In genomic region chr6:131844243-131844841, GRCh38 we compare ENCODE assay signal across 1 cellular context.
TF ChIP-seq lines count a peak whose summit lies in the region.

No MANE protein-coding gene starts in this region.

TF ChIP-seq in HepG2, 621 proteins besides CTCF, POLR2A, EP300 and RAD21 (continued from another document and continues in another):
- TF ChIP-seq ZNF337 (CRISPR knock-in tag; IDR thresholded peaks at IDR 0.05; ENCODE audit: borderline replicate concordance, low read depth), result no peak
- no peak for TF ChIP-seq ZFAT (CRISPR knock-in tag; conservative IDR thresholded peaks at IDR 0.05)
- TF ChIP-seq, protein P1, sequence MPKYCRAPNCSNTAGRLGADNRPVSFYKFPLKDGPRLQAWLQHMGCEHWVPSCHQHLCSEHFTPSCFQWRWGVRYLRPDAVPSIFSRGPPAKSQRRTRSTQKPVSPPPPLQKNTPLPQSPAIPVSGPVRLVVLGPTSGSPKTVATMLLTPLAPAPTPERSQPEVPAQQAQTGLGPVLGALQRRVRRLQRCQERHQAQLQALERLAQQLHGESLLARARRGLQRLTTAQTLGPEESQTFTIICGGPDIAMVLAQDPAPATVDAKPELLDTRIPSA (CRISPR knock-in tag; IDR thresholded peaks at IDR 0.05; ENCODE audit: borderline replicate concordance), result no peak
- TF ChIP-seq, protein P2, sequence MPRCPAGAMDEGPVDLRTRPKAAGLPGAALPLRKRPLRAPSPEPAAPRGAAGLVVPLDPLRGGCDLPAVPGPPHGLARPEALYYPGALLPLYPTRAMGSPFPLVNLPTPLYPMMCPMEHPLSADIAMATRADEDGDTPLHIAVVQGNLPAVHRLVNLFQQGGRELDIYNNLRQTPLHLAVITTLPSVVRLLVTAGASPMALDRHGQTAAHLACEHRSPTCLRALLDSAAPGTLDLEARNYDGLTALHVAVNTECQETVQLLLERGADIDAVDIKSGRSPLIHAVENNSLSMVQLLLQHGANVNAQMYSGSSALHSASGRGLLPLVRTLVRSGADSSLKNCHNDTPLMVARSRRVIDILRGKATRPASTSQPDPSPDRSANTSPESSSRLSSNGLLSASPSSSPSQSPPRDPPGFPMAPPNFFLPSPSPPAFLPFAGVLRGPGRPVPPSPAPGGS (CRISPR knock-in tag; IDR thresholded peaks at IDR 0.05), result 0 out of 2 replicates have a peak, but pooled peaks have one; percentile 22
- TF ChIP-seq MED1 (CRISPR knock-in tag; IDR thresholded peaks at IDR 0.05), result peak; percentile 94
- no peak for TF ChIP-seq JUND (CRISPR knock-in tag; IDR thresholded peaks at IDR 0.05)
- no peak for TF ChIP-seq CENPX (CRISPR knock-in tag; IDR thresholded peaks at IDR 0.05)
- TF ChIP-seq AKAP8 (CRISPR knock-in tag; IDR thresholded peaks at IDR 0.05), result no peak
- TF ChIP-seq, protein P3, sequence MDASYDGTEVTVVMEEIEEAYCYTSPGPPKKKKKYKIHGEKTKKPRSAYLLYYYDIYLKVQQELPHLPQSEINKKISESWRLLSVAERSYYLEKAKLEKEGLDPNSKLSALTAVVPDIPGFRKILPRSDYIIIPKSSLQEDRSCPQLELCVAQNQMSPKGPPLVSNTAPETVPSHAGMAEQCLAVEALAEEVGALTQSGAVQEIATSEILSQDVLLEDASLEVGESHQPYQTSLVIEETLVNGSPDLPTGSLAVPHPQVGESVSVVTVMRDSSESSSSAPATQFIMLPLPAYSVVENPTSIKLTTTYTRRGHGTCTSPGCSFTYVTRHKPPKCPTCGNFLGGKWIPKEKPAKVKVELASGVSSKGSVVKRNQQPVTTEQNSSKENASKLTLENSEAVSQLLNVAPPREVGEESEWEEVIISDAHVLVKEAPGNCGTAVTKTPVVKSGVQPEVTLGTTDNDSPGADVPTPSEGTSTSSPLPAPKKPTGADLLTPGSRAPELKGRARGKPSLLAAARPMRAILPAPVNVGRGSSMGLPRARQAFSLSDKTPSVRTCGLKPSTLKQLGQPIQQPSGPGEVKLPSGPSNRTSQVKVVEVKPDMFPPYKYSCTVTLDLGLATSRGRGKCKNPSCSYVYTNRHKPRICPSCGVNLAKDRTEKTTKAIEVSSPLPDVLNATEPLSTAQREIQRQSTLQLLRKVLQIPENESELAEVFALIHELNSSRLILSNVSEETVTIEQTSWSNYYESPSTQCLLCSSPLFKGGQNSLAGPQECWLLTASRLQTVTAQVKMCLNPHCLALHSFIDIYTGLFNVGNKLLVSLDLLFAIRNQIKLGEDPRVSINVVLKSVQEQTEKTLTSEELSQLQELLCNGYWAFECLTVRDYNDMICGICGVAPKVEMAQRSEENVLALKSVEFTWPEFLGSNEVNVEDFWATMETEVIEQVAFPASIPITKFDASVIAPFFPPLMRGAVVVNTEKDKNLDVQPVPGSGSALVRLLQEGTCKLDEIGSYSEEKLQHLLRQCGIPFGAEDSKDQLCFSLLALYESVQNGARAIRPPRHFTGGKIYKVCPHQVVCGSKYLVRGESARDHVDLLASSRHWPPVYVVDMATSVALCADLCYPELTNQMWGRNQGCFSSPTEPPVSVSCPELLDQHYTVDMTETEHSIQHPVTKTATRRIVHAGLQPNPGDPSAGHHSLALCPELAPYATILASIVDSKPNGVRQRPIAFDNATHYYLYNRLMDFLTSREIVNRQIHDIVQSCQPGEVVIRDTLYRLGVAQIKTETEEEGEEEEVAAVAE (CRISPR knock-in tag; IDR thresholded peaks at IDR 0.05; ENCODE audit: borderline replicate concordance), result peak; percentile 91
- TF ChIP-seq ATAD3A (CRISPR knock-in tag; IDR thresholded peaks at IDR 0.05), result no peak
- TF ChIP-seq, protein P4, sequence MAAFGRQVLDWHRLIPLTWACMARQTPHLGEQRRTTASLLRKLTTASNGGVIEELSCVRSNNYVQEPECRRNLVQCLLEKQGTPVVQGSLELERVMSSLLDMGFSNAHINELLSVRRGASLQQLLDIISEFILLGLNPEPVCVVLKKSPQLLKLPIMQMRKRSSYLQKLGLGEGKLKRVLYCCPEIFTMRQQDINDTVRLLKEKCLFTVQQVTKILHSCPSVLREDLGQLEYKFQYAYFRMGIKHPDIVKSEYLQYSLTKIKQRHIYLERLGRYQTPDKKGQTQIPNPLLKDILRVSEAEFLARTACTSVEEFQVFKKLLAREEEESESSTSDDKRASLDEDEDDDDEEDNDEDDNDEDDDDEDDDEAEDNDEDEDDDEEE (CRISPR knock-in tag; IDR thresholded peaks at IDR 0.05), result no peak
- TF ChIP-seq STAG1 (CRISPR knock-in tag; IDR thresholded peaks at IDR 0.05), result peak; percentile 30
- TF ChIP-seq, protein P5, sequence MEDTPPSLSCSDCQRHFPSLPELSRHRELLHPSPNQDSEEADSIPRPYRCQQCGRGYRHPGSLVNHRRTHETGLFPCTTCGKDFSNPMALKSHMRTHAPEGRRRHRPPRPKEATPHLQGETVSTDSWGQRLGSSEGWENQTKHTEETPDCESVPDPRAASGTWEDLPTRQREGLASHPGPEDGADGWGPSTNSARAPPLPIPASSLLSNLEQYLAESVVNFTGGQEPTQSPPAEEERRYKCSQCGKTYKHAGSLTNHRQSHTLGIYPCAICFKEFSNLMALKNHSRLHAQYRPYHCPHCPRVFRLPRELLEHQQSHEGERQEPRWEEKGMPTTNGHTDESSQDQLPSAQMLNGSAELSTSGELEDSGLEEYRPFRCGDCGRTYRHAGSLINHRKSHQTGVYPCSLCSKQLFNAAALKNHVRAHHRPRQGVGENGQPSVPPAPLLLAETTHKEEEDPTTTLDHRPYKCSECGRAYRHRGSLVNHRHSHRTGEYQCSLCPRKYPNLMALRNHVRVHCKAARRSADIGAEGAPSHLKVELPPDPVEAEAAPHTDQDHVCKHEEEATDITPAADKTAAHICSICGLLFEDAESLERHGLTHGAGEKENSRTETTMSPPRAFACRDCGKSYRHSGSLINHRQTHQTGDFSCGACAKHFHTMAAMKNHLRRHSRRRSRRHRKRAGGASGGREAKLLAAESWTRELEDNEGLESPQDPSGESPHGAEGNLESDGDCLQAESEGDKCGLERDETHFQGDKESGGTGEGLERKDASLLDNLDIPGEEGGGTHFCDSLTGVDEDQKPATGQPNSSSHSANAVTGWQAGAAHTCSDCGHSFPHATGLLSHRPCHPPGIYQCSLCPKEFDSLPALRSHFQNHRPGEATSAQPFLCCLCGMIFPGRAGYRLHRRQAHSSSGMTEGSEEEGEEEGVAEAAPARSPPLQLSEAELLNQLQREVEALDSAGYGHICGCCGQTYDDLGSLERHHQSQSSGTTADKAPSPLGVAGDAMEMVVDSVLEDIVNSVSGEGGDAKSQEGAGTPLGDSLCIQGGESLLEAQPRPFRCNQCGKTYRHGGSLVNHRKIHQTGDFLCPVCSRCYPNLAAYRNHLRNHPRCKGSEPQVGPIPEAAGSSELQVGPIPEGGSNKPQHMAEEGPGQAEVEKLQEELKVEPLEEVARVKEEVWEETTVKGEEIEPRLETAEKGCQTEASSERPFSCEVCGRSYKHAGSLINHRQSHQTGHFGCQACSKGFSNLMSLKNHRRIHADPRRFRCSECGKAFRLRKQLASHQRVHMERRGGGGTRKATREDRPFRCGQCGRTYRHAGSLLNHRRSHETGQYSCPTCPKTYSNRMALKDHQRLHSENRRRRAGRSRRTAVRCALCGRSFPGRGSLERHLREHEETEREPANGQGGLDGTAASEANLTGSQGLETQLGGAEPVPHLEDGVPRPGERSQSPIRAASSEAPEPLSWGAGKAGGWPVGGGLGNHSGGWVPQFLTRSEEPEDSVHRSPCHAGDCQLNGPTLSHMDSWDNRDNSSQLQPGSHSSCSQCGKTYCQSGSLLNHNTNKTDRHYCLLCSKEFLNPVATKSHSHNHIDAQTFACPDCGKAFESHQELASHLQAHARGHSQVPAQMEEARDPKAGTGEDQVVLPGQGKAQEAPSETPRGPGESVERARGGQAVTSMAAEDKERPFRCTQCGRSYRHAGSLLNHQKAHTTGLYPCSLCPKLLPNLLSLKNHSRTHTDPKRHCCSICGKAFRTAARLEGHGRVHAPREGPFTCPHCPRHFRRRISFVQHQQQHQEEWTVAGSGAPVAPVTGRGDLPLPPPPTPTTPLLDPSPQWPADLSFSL (CRISPR knock-in tag; IDR thresholded peaks at IDR 0.05), result peak; percentile 90; the same call in 1 of the 2 replicates
- TF ChIP-seq ZNF362 (CRISPR knock-in tag; IDR thresholded peaks at IDR 0.05; ENCODE audit: borderline replicate concordance), result peak; percentile 26; the same call in 1 of the 2 replicates
- peak; percentile 98 for TF ChIP-seq ZNF12 (CRISPR knock-in tag; IDR thresholded peaks at IDR 0.05)
- TF ChIP-seq ZNF780A (CRISPR knock-in tag; IDR thresholded peaks at IDR 0.05), result peak; percentile 68; the same call in 1 of the 2 replicates
- peak; percentile 80 for TF ChIP-seq ZNF317 (CRISPR knock-in tag; IDR thresholded peaks at IDR 0.05)
- no peak for TF ChIP-seq ZNF446 (CRISPR knock-in tag; IDR thresholded peaks at IDR 0.05)
- TF ChIP-seq SOX5 (CRISPR knock-in tag; IDR thresholded peaks at IDR 0.05; ENCODE audit: borderline replicate concordance), result peak; percentile 78
- TF ChIP-seq ZNF354B (CRISPR knock-in tag; IDR thresholded peaks at IDR 0.05), result no peak
- TF ChIP-seq, protein P6, sequence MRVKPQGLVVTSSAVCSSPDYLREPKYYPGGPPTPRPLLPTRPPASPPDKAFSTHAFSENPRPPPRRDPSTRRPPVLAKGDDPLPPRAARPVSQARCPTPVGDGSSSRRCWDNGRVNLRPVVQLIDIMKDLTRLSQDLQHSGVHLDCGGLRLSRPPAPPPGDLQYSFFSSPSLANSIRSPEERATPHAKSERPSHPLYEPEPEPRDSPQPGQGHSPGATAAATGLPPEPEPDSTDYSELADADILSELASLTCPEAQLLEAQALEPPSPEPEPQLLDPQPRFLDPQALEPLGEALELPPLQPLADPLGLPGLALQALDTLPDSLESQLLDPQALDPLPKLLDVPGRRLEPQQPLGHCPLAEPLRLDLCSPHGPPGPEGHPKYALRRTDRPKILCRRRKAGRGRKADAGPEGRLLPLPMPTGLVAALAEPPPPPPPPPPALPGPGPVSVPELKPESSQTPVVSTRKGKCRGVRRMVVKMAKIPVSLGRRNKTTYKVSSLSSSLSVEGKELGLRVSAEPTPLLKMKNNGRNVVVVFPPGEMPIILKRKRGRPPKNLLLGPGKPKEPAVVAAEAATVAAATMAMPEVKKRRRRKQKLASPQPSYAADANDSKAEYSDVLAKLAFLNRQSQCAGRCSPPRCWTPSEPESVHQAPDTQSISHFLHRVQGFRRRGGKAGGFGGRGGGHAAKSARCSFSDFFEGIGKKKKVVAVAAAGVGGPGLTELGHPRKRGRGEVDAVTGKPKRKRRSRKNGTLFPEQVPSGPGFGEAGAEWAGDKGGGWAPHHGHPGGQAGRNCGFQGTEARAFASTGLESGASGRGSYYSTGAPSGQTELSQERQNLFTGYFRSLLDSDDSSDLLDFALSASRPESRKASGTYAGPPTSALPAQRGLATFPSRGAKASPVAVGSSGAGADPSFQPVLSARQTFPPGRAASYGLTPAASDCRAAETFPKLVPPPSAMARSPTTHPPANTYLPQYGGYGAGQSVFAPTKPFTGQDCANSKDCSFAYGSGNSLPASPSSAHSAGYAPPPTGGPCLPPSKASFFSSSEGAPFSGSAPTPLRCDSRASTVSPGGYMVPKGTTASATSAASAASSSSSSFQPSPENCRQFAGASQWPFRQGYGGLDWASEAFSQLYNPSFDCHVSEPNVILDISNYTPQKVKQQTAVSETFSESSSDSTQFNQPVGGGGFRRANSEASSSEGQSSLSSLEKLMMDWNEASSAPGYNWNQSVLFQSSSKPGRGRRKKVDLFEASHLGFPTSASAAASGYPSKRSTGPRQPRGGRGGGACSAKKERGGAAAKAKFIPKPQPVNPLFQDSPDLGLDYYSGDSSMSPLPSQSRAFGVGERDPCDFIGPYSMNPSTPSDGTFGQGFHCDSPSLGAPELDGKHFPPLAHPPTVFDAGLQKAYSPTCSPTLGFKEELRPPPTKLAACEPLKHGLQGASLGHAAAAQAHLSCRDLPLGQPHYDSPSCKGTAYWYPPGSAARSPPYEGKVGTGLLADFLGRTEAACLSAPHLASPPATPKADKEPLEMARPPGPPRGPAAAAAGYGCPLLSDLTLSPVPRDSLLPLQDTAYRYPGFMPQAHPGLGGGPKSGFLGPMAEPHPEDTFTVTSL (CRISPR knock-in tag; IDR thresholded peaks at IDR 0.05; ENCODE audit: borderline replicate concordance), result peak; percentile 92
- TF ChIP-seq MIER3 (CRISPR knock-in tag; IDR thresholded peaks at IDR 0.05; ENCODE audit: borderline replicate concordance), result peak; percentile 95; the same call in 1 of the 2 replicates
- peak; percentile 79 for TF ChIP-seq DMAP1 (CRISPR knock-in tag; IDR thresholded peaks at IDR 0.05)
- TF ChIP-seq SMAD3 (CRISPR knock-in tag; IDR thresholded peaks at IDR 0.05), result peak; percentile 97
- peak; percentile 76 for TF ChIP-seq NFYB (CRISPR knock-in tag; IDR thresholded peaks at IDR 0.05)
- TF ChIP-seq HNRNPLL (IDR thresholded peaks at IDR 0.05; ENCODE audit: low read depth, low read length, poor library complexity, severe bottlenecking), result no peak
- no peak for TF ChIP-seq ZNF878 (CRISPR knock-in tag; IDR thresholded peaks at IDR 0.05)
- TF ChIP-seq TARDBP (CRISPR knock-in tag; IDR thresholded peaks at IDR 0.05), result peak; percentile 86
- TF ChIP-seq ZNF660 (CRISPR knock-in tag; IDR thresholded peaks at IDR 0.05; ENCODE audit: borderline replicate concordance, low read depth), result no peak
- no peak for TF ChIP-seq EED (CRISPR knock-in tag; IDR thresholded peaks at IDR 0.05)
- TF ChIP-seq, protein P7, sequence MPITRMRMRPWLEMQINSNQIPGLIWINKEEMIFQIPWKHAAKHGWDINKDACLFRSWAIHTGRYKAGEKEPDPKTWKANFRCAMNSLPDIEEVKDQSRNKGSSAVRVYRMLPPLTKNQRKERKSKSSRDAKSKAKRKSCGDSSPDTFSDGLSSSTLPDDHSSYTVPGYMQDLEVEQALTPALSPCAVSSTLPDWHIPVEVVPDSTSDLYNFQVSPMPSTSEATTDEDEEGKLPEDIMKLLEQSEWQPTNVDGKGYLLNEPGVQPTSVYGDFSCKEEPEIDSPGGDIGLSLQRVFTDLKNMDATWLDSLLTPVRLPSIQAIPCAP (CRISPR knock-in tag; IDR thresholded peaks at IDR 0.05; ENCODE audit: low read depth), result no peak
- no peak for TF ChIP-seq PLRG1 (conservative IDR thresholded peaks at IDR 0.05)
- TF ChIP-seq ZNF136 (CRISPR knock-in tag; IDR thresholded peaks at IDR 0.05; ENCODE audit: low read depth), result peak; percentile 96
- no peak for TF ChIP-seq ZNF879 (CRISPR knock-in tag; IDR thresholded peaks at IDR 0.05)
- no peak for TF ChIP-seq CCAR2 (optimal IDR thresholded peaks at IDR 0.05; ENCODE audit: low read depth, low read length)
- no peak for TF ChIP-seq ZNF570 (CRISPR knock-in tag; IDR thresholded peaks at IDR 0.05; ENCODE audit: borderline replicate concordance)
- TF ChIP-seq, protein P8, sequence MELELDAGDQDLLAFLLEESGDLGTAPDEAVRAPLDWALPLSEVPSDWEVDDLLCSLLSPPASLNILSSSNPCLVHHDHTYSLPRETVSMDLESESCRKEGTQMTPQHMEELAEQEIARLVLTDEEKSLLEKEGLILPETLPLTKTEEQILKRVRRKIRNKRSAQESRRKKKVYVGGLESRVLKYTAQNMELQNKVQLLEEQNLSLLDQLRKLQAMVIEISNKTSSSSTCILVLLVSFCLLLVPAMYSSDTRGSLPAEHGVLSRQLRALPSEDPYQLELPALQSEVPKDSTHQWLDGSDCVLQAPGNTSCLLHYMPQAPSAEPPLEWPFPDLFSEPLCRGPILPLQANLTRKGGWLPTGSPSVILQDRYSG (CRISPR knock-in tag; IDR thresholded peaks at IDR 0.05), result 0 out of 2 replicates have a peak, but pooled peaks have one; percentile 47
- TF ChIP-seq ZNF781 (CRISPR knock-in tag; IDR thresholded peaks at IDR 0.05; ENCODE audit: borderline replicate concordance, not compliant biosample characterization), result no peak
- TF ChIP-seq SMC3 (IDR thresholded peaks at IDR 0.05; ENCODE audit: low read length), result peak; percentile 74
